1 cellular context compared by ENCODE assay signal in the genomic region with DNA sequence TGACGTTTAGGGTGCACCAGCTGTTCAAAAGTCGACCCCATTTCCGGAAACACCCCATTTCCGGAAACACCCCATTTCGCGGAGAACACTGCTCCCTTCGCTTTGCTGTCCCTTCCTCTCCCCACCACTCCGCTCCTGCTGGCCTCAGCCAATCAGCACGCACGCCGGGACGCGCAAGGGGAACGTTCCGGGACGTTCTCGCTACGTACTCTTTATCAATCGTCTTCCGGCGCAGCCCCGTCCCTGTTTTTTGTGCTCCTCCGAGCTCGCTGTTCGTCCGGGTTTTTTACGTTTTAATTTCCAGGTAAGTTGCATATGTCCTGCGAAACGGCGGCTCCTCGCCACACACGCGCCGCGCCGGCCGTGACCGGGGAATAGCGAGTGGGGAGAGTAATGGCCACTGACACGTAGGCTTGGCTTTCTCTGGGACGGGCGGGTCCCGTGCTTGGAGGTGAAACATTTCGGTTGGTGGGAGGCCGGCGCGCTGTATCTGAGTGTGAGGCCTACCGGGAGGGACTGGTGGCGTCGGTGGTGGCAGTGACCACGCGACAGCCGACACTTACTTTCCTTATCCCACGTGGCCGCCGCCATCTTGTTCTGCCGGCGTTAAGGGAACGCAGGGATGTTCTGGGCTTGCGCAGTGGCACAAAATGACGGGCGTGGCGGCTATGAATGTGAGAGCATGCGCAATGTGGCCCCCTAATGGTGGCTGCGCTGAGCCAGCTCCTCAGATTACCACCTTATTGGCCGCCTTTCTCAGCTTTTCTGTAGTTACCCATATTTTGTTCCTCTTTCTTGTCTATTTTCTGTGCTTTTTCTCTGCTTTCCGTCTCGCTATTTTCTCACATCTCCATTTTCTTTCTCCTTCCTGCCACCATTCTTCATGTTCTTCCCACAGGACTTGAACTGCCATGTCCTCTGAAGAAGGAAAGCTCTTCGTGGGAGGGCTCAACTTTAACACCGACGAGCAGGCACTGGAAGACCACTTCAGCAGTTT.
TF ChIP-seq lines count a peak whose summit lies in the region.

TSS of gene RBM3 (plus strand) at position 215 of the 997 bp plus-strand sequence. CDS start at position 912, 697 bp downstream.

TF ChIP-seq in HepG2, 621 proteins besides CTCF, POLR2A, EP300 and RAD21 (continued from another document and continues in another):
- TF ChIP-seq U2AF2 (IDR thresholded peaks at IDR 0.05; ENCODE audit: low read depth, low read length) (no peak), ZFP90 (CRISPR knock-in tag; IDR thresholded peaks at IDR 0.05; ENCODE audit: borderline replicate concordance) (peak; percentile 54; the same call in 1 of the 2 replicates), ZFX (CRISPR knock-in tag; IDR thresholded peaks at IDR 0.05; ENCODE audit: low read depth) (peak; percentile 57; the same call in 1 of the 2 replicates), MYC (CRISPR knock-in tag; IDR thresholded peaks at IDR 0.05; ENCODE audit: borderline replicate concordance) (peak; percentile 99), MEIS1 (CRISPR knock-in tag; IDR thresholded peaks at IDR 0.05; ENCODE audit: borderline replicate concordance) (no peak), KLF6 (CRISPR knock-in tag; IDR thresholded peaks at IDR 0.05) (peak; percentile 36; the same call in 1 of the 2 replicates), SALL2 (CRISPR knock-in tag; IDR thresholded peaks at IDR 0.05) (no peak), ZNF317 (CRISPR knock-in tag; IDR thresholded peaks at IDR 0.05) (peak; percentile 71), ZNF563 (CRISPR knock-in tag; IDR thresholded peaks at IDR 0.05) (no peak), GABPB1 (CRISPR knock-in tag; IDR thresholded peaks at IDR 0.05) (peak; percentile 93), ZNF414 (CRISPR knock-in tag; IDR thresholded peaks at IDR 0.05) (peak; percentile 66; the same call in 1 of the 2 replicates), ZEB1 (IDR thresholded peaks at IDR 0.05; ENCODE audit: insufficient replicate concordance, low read depth) (no peak), ARNT (IDR thresholded peaks at IDR 0.05) (no peak), FOXK2 (IDR thresholded peaks at IDR 0.05) (peak; percentile 83), PRMT3 (CRISPR knock-in tag; IDR thresholded peaks at IDR 0.05; ENCODE audit: borderline replicate concordance, low read depth) (no peak), BORCS8-MEF2B (CRISPR knock-in tag; IDR thresholded peaks at IDR 0.05) (peak; percentile 75), MEIS2 (CRISPR knock-in tag; IDR thresholded peaks at IDR 0.05) (0 out of 2 replicates have a peak, but pooled peaks have one; percentile 21), ZFY (CRISPR knock-in tag; IDR thresholded peaks at IDR 0.05) (peak; percentile 47; the same call in 1 of the 2 replicates), TMF1 (CRISPR knock-in tag; IDR thresholded peaks at IDR 0.05; ENCODE audit: low read depth) (peak; percentile 60; the same call in 1 of the 2 replicates), MED8 (CRISPR knock-in tag; IDR thresholded peaks at IDR 0.05; ENCODE audit: insufficient replicate concordance) (peak; percentile 67), HIVEP1 (CRISPR knock-in tag; IDR thresholded peaks at IDR 0.05) (no peak), SOX6 (IDR thresholded peaks at IDR 0.05) (no peak), SOX6 (CRISPR knock-in tag; IDR thresholded peaks at IDR 0.05) (peak; percentile 40; the same call in 1 of the 2 replicates), ZNF260 (CRISPR knock-in tag; IDR thresholded peaks at IDR 0.05; ENCODE audit: borderline replicate concordance, low read depth) (no peak), RBFOX2 (IDR thresholded peaks at IDR 0.05; ENCODE audit: low read depth, low read length) (peak; percentile 95), ZNF567 (CRISPR knock-in tag; IDR thresholded peaks at IDR 0.05; ENCODE audit: borderline replicate concordance) (no peak), AGO2 (optimal IDR thresholded peaks at IDR 0.05; ENCODE audit: low read depth, low read length) (peak; percentile 98), ARHGAP35 (CRISPR knock-in tag; IDR thresholded peaks at IDR 0.05; ENCODE audit: borderline replicate concordance) (0 out of 2 replicates have a peak, but pooled peaks have one; percentile 32), CSRNP1 (CRISPR knock-in tag; IDR thresholded peaks at IDR 0.05) (peak; percentile 52)
- TF ChIP-seq, protein P1, sequence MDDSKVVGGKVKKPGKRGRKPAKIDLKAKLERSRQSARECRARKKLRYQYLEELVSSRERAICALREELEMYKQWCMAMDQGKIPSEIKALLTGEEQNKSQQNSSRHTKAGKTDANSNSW (CRISPR knock-in tag; IDR thresholded peaks at IDR 0.05; ENCODE audit: borderline replicate concordance): 0 out of 2 replicates have a peak, but pooled peaks have one; percentile 60
- TF ChIP-seq, protein P2, sequence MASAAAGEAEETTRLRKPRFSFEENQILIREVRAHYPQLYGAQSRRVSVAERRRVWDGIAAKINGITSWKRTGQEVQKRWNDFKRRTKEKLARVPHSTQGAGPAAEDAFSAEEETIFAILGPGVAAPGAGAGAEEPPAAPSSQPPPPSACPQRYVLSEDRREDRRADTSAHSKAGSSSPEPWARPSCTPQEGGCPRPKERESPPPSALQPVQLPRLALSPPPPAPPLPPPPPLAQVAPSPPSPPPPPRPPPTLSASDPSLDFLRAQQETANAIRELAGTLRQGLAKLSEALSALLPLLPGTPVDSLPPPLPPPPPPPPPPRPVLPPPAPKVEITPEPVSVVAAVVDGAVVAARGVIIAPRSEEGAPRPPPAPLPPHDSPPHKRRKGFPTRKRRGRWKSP (CRISPR knock-in tag; IDR thresholded peaks at IDR 0.05): peak; percentile 32; the same call in 1 of the 2 replicates
- TF ChIP-seq, protein P3, sequence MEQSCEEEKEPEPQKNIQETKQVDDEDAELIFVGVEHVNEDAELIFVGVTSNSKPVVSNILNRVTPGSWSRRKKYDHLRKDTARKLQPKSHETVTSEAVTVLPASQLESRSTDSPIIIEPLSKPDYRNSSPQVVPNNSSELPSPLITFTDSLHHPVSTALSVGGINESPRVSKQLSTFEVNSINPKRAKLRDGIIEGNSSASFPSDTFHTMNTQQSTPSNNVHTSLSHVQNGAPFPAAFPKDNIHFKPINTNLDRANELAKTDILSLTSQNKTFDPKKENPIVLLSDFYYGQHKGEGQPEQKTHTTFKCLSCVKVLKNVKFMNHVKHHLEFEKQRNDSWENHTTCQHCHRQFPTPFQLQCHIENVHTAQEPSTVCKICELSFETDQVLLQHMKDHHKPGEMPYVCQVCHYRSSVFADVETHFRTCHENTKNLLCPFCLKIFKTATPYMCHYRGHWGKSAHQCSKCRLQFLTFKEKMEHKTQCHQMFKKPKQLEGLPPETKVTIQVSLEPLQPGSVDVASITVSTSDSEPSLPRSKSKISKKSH (CRISPR knock-in tag; IDR thresholded peaks at IDR 0.05; ENCODE audit: borderline replicate concordance): peak; percentile 40; the same call in 1 of the 2 replicates
- TF ChIP-seq, protein P4, sequence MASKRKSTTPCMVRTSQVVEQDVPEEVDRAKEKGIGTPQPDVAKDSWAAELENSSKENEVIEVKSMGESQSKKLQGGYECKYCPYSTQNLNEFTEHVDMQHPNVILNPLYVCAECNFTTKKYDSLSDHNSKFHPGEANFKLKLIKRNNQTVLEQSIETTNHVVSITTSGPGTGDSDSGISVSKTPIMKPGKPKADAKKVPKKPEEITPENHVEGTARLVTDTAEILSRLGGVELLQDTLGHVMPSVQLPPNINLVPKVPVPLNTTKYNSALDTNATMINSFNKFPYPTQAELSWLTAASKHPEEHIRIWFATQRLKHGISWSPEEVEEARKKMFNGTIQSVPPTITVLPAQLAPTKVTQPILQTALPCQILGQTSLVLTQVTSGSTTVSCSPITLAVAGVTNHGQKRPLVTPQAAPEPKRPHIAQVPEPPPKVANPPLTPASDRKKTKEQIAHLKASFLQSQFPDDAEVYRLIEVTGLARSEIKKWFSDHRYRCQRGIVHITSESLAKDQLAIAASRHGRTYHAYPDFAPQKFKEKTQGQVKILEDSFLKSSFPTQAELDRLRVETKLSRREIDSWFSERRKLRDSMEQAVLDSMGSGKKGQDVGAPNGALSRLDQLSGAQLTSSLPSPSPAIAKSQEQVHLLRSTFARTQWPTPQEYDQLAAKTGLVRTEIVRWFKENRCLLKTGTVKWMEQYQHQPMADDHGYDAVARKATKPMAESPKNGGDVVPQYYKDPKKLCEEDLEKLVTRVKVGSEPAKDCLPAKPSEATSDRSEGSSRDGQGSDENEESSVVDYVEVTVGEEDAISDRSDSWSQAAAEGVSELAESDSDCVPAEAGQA (IDR thresholded peaks at IDR 0.05; ENCODE audit: low read depth): peak; percentile 49
- TF ChIP-seq, protein P4 (CRISPR knock-in tag; IDR thresholded peaks at IDR 0.05; ENCODE audit: borderline replicate concordance): no peak
- TF ChIP-seq, protein P5, sequence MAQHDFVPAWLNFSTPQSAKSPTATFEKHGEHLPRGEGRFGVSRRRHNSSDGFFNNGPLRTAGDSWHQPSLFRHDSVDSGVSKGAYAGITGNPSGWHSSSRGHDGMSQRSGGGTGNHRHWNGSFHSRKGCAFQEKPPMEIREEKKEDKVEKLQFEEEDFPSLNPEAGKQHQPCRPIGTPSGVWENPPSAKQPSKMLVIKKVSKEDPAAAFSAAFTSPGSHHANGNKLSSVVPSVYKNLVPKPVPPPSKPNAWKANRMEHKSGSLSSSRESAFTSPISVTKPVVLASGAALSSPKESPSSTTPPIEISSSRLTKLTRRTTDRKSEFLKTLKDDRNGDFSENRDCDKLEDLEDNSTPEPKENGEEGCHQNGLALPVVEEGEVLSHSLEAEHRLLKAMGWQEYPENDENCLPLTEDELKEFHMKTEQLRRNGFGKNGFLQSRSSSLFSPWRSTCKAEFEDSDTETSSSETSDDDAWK (CRISPR knock-in tag; IDR thresholded peaks at IDR 0.05): no peak
- TF ChIP-seq, protein P6, sequence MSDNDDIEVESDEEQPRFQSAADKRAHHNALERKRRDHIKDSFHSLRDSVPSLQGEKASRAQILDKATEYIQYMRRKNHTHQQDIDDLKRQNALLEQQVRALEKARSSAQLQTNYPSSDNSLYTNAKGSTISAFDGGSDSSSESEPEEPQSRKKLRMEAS (IDR thresholded peaks at IDR 0.05): peak; percentile 94
- TF ChIP-seq, protein P7, sequence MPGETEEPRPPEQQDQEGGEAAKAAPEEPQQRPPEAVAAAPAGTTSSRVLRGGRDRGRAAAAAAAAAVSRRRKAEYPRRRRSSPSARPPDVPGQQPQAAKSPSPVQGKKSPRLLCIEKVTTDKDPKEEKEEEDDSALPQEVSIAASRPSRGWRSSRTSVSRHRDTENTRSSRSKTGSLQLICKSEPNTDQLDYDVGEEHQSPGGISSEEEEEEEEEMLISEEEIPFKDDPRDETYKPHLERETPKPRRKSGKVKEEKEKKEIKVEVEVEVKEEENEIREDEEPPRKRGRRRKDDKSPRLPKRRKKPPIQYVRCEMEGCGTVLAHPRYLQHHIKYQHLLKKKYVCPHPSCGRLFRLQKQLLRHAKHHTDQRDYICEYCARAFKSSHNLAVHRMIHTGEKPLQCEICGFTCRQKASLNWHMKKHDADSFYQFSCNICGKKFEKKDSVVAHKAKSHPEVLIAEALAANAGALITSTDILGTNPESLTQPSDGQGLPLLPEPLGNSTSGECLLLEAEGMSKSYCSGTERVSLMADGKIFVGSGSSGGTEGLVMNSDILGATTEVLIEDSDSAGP (CRISPR knock-in tag; IDR thresholded peaks at IDR 0.05; ENCODE audit: borderline replicate concordance): peak; percentile 74; the same call in 1 of the 2 replicates
- TF ChIP-seq, protein P8, sequence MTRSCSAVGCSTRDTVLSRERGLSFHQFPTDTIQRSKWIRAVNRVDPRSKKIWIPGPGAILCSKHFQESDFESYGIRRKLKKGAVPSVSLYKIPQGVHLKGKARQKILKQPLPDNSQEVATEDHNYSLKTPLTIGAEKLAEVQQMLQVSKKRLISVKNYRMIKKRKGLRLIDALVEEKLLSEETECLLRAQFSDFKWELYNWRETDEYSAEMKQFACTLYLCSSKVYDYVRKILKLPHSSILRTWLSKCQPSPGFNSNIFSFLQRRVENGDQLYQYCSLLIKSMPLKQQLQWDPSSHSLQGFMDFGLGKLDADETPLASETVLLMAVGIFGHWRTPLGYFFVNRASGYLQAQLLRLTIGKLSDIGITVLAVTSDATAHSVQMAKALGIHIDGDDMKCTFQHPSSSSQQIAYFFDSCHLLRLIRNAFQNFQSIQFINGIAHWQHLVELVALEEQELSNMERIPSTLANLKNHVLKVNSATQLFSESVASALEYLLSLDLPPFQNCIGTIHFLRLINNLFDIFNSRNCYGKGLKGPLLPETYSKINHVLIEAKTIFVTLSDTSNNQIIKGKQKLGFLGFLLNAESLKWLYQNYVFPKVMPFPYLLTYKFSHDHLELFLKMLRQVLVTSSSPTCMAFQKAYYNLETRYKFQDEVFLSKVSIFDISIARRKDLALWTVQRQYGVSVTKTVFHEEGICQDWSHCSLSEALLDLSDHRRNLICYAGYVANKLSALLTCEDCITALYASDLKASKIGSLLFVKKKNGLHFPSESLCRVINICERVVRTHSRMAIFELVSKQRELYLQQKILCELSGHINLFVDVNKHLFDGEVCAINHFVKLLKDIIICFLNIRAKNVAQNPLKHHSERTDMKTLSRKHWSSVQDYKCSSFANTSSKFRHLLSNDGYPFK (CRISPR knock-in tag; IDR thresholded peaks at IDR 0.05; ENCODE audit: borderline replicate concordance): peak; percentile 85; the same call in 1 of the 2 replicates
